ENCODE assay signal across 17 cellular contexts in the genomic region with DNA sequence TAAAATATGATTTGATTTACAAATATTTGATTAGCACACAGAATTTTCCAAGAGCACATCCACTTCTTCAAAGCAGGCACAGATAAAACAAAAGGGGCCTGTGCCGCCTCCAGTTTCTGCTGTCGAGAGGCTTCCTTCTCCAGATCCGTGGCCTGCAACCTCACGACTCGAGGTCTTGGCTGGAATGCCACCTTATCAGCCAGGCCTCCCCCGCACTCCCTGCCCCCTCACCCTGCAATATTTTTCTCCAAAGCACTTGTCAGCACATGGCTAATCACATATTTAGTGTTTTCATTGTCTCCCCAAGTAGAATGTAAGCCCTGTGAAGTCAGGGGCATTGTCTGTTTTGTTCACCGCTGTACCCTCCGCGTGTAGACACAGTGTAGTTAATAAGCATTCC. TPM values are rescaled to one million over a fixed set of nuclear protein-coding genes. Genes with fewer than 3 reads are reported as not detected.
DNase-seq lines count a peak whose midpoint lies in the region; ATAC-seq and TF ChIP-seq lines count a peak whose summit lies in the region.
"Had no signal": no experiment of that assay in that cellular context is flagged by ENCODE, and none has a peak within 500 bp of the region (broad histone marks: within the 10 kb centered on the region; RNA-seq: fewer than 3 reads in every experiment).

No MANE protein-coding gene starts in this region.

- peaks cover 38% of the 10 kb centered on the region for H3K4me1 ChIP-seq in OCI-LY3 (ENCODE audit: low read length)
- H3K4me1 ChIP-seq in MM.1S (ENCODE audit: low read length): peaks cover 9% of the 10 kb centered on the region

- H3K36me3 ChIP-seq in OCI-LY3 (replicated peaks; ENCODE audit: low read depth, low read length): no peaks in the 10 kb centered on the region
- no peaks in the 10 kb centered on the region for H3K36me3 ChIP-seq in MM.1S (replicated peaks; ENCODE audit: insufficient read depth, low read length)
- H3K36me3 ChIP-seq: HAP-1 had no signal

- no peak overlapping the region for H3K4me3 ChIP-seq in OCI-LY3 (ENCODE audit: low read length)
- H3K4me3 ChIP-seq in MM.1S (ENCODE audit: low read length): no peak overlapping the region
- H3K4me3 ChIP-seq: HAP-1 had no signal

- peak overlapping the region; percentile 40 for H3K27ac Mint-ChIP-seq in mesothelial cell of epicardium
- H3K27ac Mint-ChIP-seq in type B pancreatic cell: peak overlapping the region; percentile 7
- H3K27ac Mint-ChIP-seq: B cell; CD4-positive, alpha-beta T cell had no signal

- peaks cover 4% of the 10 kb centered on the region for H3K4me1 Mint-ChIP-seq in mesothelial cell of epicardium
- peaks cover 24% of the 10 kb centered on the region for H3K4me1 Mint-ChIP-seq in type B pancreatic cell (ENCODE audit: unreplicated experiment)
- H3K4me1 Mint-ChIP-seq: B cell had no signal

- H3K79me2 ChIP-seq in OCI-LY3 (ENCODE audit: low read length): no peaks in the 10 kb centered on the region
- H3K79me2 ChIP-seq in MM.1S (ENCODE audit: low read length): no peaks in the 10 kb centered on the region

- H3K27me3 ChIP-seq in OCI-LY3 (ENCODE audit: low read depth, low read length) (no peaks in the 10 kb centered on the region), MM.1S (replicated peaks; ENCODE audit: insufficient read depth, low read length) (no peaks in the 10 kb centered on the region)

- H3K36me3 Mint-ChIP-seq in mesothelial cell of epicardium (peaks cover 19% of the 10 kb centered on the region), type B pancreatic cell (peaks cover 6% of the 10 kb centered on the region)

- ATAC-seq in HG03108 (IDR thresholded peaks at IDR 0.05; ENCODE audit: unreplicated experiment): no peak
- ATAC-seq: HepG2 had no signal

- H3K27me3 Mint-ChIP-seq in mesothelial cell of epicardium (ENCODE audit: low read depth) (no peaks in the 10 kb centered on the region), type B pancreatic cell (no peaks in the 10 kb centered on the region)
- H3K27me3 Mint-ChIP-seq: B cell; CD4-positive, alpha-beta T cell had no signal

- H3K27ac ChIP-seq in OCI-LY3 (ENCODE audit: low read length) (peak overlapping the region; percentile 99; the same call in 1 of the 2 replicates), MM.1S (ENCODE audit: low read length) (no peak overlapping the region)

- H3K9me3 Mint-ChIP-seq in mesothelial cell of epicardium (no peaks in the 10 kb centered on the region), type B pancreatic cell (peaks cover 5% of the 10 kb centered on the region)
- H3K9me3 Mint-ChIP-seq: CD4-positive, alpha-beta T cell; HFFc6 had no signal

- no peak overlapping the region for H3K4me3 Mint-ChIP-seq in mesothelial cell of epicardium
- no peak overlapping the region for H3K4me3 Mint-ChIP-seq in type B pancreatic cell
- H3K4me3 Mint-ChIP-seq: B cell; CD4-positive, alpha-beta T cell; HFFc6 had no signal

- H3F3A ChIP-seq in MM.1S (ENCODE audit: insufficient read depth, low read length): no peaks in the 10 kb centered on the region

- TF ChIP-seq CTCF in OCI-LY3 (IDR thresholded peaks at IDR 0.05; ENCODE audit: low read depth, low read length) (no peak), mesothelial cell of epicardium (IDR thresholded peaks at IDR 0.05; ENCODE audit: unreplicated experiment) (no peak), type B pancreatic cell (conservative IDR thresholded peaks at IDR 0.05) (no peak), MM.1S (IDR thresholded peaks at IDR 0.05; ENCODE audit: low read length) (no peak)

- H4K20me1 ChIP-seq in OCI-LY3 (ENCODE audit: insufficient read depth, low read length) (no peaks in the 10 kb centered on the region), MM.1S (ENCODE audit: insufficient read depth, low read length) (no peaks in the 10 kb centered on the region)

- DNase-seq in amniotic epithelial cell (ENCODE audit: low read depth) (peak; percentile 70), mesothelial cell of epicardium (ENCODE audit: low spot score in 2 of 2, unreplicated experiment in 2 of 2) (no peak), type B pancreatic cell (ENCODE audit: extremely low spot score, unreplicated experiment) (no peak), MM.1S (no peak), activated gamma-delta T cell (lab: John Stamatoyannopoulos, UW) (no peak)
- DNase-seq: C1 segment of cervical spinal cord; CD4-positive, alpha-beta T cell; COR-L47; DMS153; DND-41; GDM1; HFFc6 had no signal

- H3K4me2 ChIP-seq in OCI-LY3 (ENCODE audit: low read length): no peak overlapping the region
- no peak overlapping the region for H3K4me2 ChIP-seq in MM.1S (ENCODE audit: low read depth, low read length)

- H3K9ac ChIP-seq in OCI-LY3 (ENCODE audit: low read length): no peak overlapping the region
- no peak overlapping the region for H3K9ac ChIP-seq in MM.1S (ENCODE audit: low read length)

- no peaks in the 10 kb centered on the region for H3K9me2 ChIP-seq in MM.1S (replicated peaks; ENCODE audit: insufficient read depth, low read length)

- no peaks in the 10 kb centered on the region for H3K9me3 ChIP-seq in OCI-LY3 (ENCODE audit: insufficient read depth, low read length)
- H3K9me3 ChIP-seq in MM.1S (replicated peaks; ENCODE audit: insufficient read depth, low read length): no peaks in the 10 kb centered on the region
- H3K9me3 ChIP-seq: HAP-1 had no signal

- H2AFZ ChIP-seq in OCI-LY3 (ENCODE audit: low read depth, low read length) (no peak overlapping the region), MM.1S (ENCODE audit: low read length) (no peak overlapping the region)

RNA-seq across cellular contexts. Expression of gene PYROXD2, which starts 12.5 kb away (rescaled TPM):
- total RNA-seq in mesothelial cell of epicardium: 31.1 to 34.4 TPM (median 31.9 TPM) in 3 replicates
- total RNA-seq in type B pancreatic cell (ENCODE audit: low replicate concordance): 6.1 and 14.9 TPM in 2 replicates

RNA-seq across cellular contexts. Expression of gene HPS1, which starts 44.2 kb away (rescaled TPM):
- 47.0 to 52.8 TPM (median 51.7 TPM) in 3 replicates for total RNA-seq in mesothelial cell of epicardium
- total RNA-seq in type B pancreatic cell (ENCODE audit: low replicate concordance): 60.5 and 72.4 TPM in 2 replicates
